In the genomic region with DNA sequence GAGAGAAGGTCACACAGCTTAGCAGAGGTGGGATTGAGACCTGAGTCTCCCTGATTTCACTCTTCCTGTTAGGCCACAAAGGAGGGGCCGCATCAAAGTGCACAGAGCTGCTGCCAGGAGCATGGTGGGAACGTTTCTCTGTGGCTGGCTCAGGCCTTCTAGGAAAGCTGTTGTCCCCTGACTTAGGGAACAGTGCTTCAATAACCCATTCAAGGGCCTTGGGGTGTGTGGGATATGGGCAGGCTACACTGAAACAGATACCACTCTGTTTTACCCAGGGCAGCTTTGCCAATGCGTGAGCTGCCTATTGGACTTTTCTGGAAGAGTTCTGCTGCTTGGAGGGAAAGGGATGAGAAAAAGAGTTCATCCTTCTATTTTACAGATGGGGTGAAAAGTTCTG, we compare ENCODE assay signal across 27 cellular contexts.
"Had no signal": no experiment of that assay in that cellular context is flagged by ENCODE, and none has a peak within 500 bp of the region (broad histone marks: within the 10 kb centered on the region; RNA-seq: fewer than 3 reads in every experiment).

No MANE protein-coding gene starts in this region.

- H3K4me3 ChIP-seq: ascending aorta, esophagus muscularis mucosa, gastrocnemius medialis, left lung, pancreas, smooth muscle cell, thyroid gland, upper lobe of right lung had no signal

- H3K27ac ChIP-seq: ascending aorta, brain microvascular endothelial cell, esophagus muscularis mucosa, gastrocnemius medialis, left lung, neutrophil, pancreas, thyroid gland, upper lobe of right lung, WERI-Rb-1 had no signal

- H3K4me1 ChIP-seq: ascending aorta, esophagus muscularis mucosa, left lung, pancreas, thyroid gland, upper lobe of right lung had no signal

- H3K4me2 ChIP-seq: SK-N-SH, smooth muscle cell had no signal

- H3K36me3 ChIP-seq: ascending aorta, brain microvascular endothelial cell, neutrophil, pancreas, thyroid gland, upper lobe of right lung, WERI-Rb-1 had no signal

- DNase-seq: activated CD4-positive, alpha-beta T cell treated with anti-CD3 and anti-CD28 coated beads, Interleukin-2, amount 50 U/mL, for 1 hour; activated CD4-positive, CD25-positive, alpha-beta regulatory T cell treated with anti-CD3 and anti-CD28 coated beads, Interleukin-2, amount 50 U/mL, for 72 hours; activated CD8-positive, alpha-beta T cell treated with anti-CD3 and anti-CD28 coated beads, Interleukin-2, amount 10 ng/mL, durations not matched to agents 7 days and 5 days; activated gamma-delta T cell treated with Interleukin-2 at 50 U/mL for 16 hours; brain microvascular endothelial cell; central memory CD4-positive, alpha-beta T cell; effector memory CD8-positive, alpha-beta T cell; gastrocnemius medialis; immature natural killer cell; kidney glomerular epithelial cell; left lung; natural killer cell; SK-N-SH; stimulated activated CD4-positive, alpha-beta T cell treated with anti-CD3 and anti-CD28 coated beads, Interleukin-15, amount 100 ng/mL, for 24 hours; stimulated activated CD8-positive, alpha-beta memory T cell treated with anti-CD3 and anti-CD28 coated beads, Interleukin-4, amount 100 ng/mL, for 48 hours; stimulated activated naive B cell treated with anti-CD40 and anti-IgM and Interleukin-4, amounts not matched to agents 10 μg/mL and 1 μg/mL and 100 μg/mL, for 72 hours; T-helper 2 cell; thyroid gland; upper lobe of right lung; WERI-Rb-1 had no signal

- ATAC-seq: activated CD8-positive, alpha-beta T cell treated with anti-CD3 and anti-CD28 coated beads, Interleukin-2, amount 10 ng/mL, durations not matched to agents 7 days and 5 days; activated naive CD4-positive, alpha-beta T cell treated with anti-CD3 and anti-CD28 coated beads, Interleukin-2, amount 50 U/mL, for 72 hours; effector memory CD8-positive, alpha-beta T cell; gastrocnemius medialis; left lung; natural killer cell; sciatic nerve; stimulated activated naive B cell treated with anti-CD40 and anti-IgM and Interleukin-4, amounts not matched to agents 10 μg/mL and 1 μg/mL and 100 μg/mL, for 72 hours; upper lobe of right lung had no signal

- H3K9me3 ChIP-seq: ascending aorta, esophagus muscularis mucosa, gastrocnemius medialis, left lung, neutrophil, pancreas, SK-N-SH, thyroid gland, upper lobe of right lung had no signal

- H3K27me3 ChIP-seq: ascending aorta, brain microvascular endothelial cell, esophagus muscularis mucosa, gastrocnemius medialis, left lung, neutrophil, pancreas, thyroid gland, upper lobe of right lung had no signal

- H3K9me2 ChIP-seq: SK-N-SH had no signal
